22 cellular contexts compared by ENCODE assay signal in the genomic region with DNA sequence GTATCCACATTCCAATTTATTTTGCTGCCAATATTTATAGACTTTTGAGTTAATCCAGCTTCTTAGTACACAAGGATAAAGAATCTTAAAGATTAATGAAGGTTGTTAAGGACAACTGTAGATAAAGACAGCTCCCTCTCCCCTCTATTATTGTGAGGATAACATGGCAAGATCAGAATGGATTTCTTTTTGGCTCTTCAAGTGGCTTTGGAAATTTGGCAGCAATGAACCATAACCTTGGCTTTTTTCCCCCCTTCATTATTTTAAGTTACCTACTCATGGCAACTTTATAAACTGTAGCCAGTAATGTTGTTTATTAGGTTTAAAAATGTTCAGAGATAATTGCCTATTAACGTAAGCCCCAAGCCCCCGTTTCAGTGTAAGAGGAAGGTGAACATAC.
"Had no signal": no experiment of that assay in that cellular context is flagged by ENCODE, and none has a peak within 500 bp of the region (broad histone marks: within the 10 kb centered on the region; RNA-seq: fewer than 3 reads in every experiment).

No MANE protein-coding gene starts in this region.

- H3K27ac ChIP-seq: neural progenitor cell, ovary, parathyroid adenoma, psoas muscle, right lobe of liver, sigmoid colon, stomach, thoracic aorta, thyroid gland, transverse colon, upper lobe of right lung, uterus had no signal

- H3K4me1 ChIP-seq: neural progenitor cell, parathyroid adenoma, psoas muscle, sigmoid colon, stomach, thyroid gland, upper lobe of right lung, uterus had no signal

- H3K4me3 ChIP-seq: neural progenitor cell, ovary, psoas muscle, right lobe of liver, sigmoid colon, stomach, thoracic aorta, thyroid gland, transverse colon, upper lobe of right lung, uterus had no signal

- H2AFZ ChIP-seq: neural progenitor cell, parathyroid adenoma had no signal

- DNase-seq: naive thymus-derived CD8-positive, alpha-beta T cell; occipital lobe; ovary; psoas muscle; right cardiac atrium; right lobe of liver; sigmoid colon; small intestine; stimulated activated CD4-positive, alpha-beta T cell treated with anti-CD3 and anti-CD28 coated beads, Interleukin-15, amount 100 ng/mL, for 24 hours; stimulated activated CD4-positive, alpha-beta T cell treated with anti-CD3 and anti-CD28 coated beads, Interleukin-2, amount 100 ng/mL, for 24 hours; stimulated activated CD4-positive, alpha-beta T cell treated with anti-CD3 and anti-CD28 coated beads, Interleukin-2, amount 100 ng/mL, for 48 hours; stimulated activated CD4-positive, alpha-beta T cell treated with anti-CD3 and anti-CD28 coated beads, Interleukin-4, amount 100 ng/mL, for 24 hours; stimulated activated naive B cell treated with anti-CD40 and anti-IgM and Interleukin-4, amounts not matched to agents 10 μg/mL and 1 μg/mL and 100 μg/mL, for 72 hours; stimulated activated naive CD4-positive, alpha-beta T cell treated with Interleukin-2 at 50 U/mL for 16 hours; stomach; transverse colon; upper lobe of right lung; uterus had no signal

- H3K27me3 ChIP-seq: neural progenitor cell, ovary, right lobe of liver, sigmoid colon, stomach, thyroid gland, transverse colon, uterus had no signal

- H3K9me3 ChIP-seq: ovary, psoas muscle, right lobe of liver, sigmoid colon, stomach, thoracic aorta, thyroid gland, transverse colon, upper lobe of right lung, uterus had no signal

- H3K4me2 ChIP-seq: neural progenitor cell had no signal

- H3K79me2 ChIP-seq: parathyroid adenoma had no signal

- H3K36me3 ChIP-seq: neural progenitor cell, ovary, right lobe of liver, sigmoid colon, stomach, thoracic aorta, thyroid gland, transverse colon, upper lobe of right lung, uterus had no signal
